In the genomic region with DNA sequence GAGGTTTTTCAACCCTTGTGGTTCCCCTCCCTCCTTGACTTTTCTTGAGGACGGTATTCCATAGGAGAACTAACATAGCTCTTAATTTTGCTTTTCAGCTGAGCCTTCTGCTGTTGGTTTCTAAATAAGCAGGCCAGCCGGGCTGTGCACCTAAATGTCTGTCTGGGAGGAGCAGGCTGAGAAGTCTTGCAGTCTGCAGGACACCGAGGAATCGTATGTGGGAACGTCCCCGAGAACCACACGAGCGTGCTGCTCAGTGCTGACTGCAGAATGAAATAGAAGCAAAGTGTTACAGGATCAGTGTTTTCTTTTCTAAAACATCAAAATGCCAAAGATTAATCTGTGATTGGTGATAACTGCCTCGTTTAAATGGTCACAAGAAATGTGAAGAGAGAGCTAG, we compare ENCODE assay signal across 16 cellular contexts.
DNase-seq lines count a peak whose midpoint lies in the region; ATAC-seq lines count a peak whose summit lies in the region.
"Had no signal": no experiment of that assay in that cellular context is flagged by ENCODE, and none has a peak within 500 bp of the region (broad histone marks: within the 10 kb centered on the region; RNA-seq: fewer than 3 reads in every experiment).

No MANE protein-coding gene starts in this region.

- peaks cover 0 to 14% of the 10 kb centered on the region in 2 donors for H3K36me3 Mint-ChIP-seq in activated T-cell treated with anti-CD3 and anti-CD28 coated beads, Interleukin-2, amount 50 U/mL, for 72 hours (ENCODE audit: insufficient read depth in 2 of 2)
- H3K36me3 Mint-ChIP-seq in activated T-cell treated with anti-CD3 and anti-CD28 coated beads, Interleukin-2, amount 50 U/mL, for 4 hours (ENCODE audit: insufficient read depth), result peaks cover 31% of the 10 kb centered on the region
- peaks cover 62% of the 10 kb centered on the region for H3K36me3 Mint-ChIP-seq in effector memory CD8-positive, alpha-beta T cell (ENCODE audit: insufficient read depth)
- H3K36me3 Mint-ChIP-seq in stimulated activated effector memory CD8-positive, alpha-beta T cell treated with anti-CD3 and anti-CD28 coated beads, Interleukin-12 subunit alpha, Interleukin-12 subunit beta, amount 100 ng/mL, for 72 hours, result peaks cover 75% of the 10 kb centered on the region
- H3K36me3 Mint-ChIP-seq in activated CD4-positive, alpha-beta T cell treated with anti-CD3 and anti-CD28 coated beads, Interleukin-2, amount 10 ng/mL, durations not matched to agents 24 days and 14 days (ENCODE audit: low read depth), result peaks cover 38% of the 10 kb centered on the region

- ATAC-seq in activated T-cell treated with anti-CD3 and anti-CD28 coated beads, Interleukin-2, amount 50 U/mL, for 72 hours (replicated peaks in 1 of 2), result no peak
- ATAC-seq in activated T-cell treated with anti-CD3 and anti-CD28 coated beads, Interleukin-2, amount 50 U/mL, for 4 hours, result no peak
- ATAC-seq in effector memory CD8-positive, alpha-beta T cell (replicated peaks), result no peak
- no peak for ATAC-seq in stimulated activated effector memory CD8-positive, alpha-beta T cell treated with anti-CD3 and anti-CD28 coated beads, Interleukin-12 subunit alpha, Interleukin-12 subunit beta, amount 100 ng/mL, for 72 hours
- ATAC-seq in HG03025 (IDR thresholded peaks at IDR 0.05; ENCODE audit: low FRiP score, unreplicated experiment), result no peak

- no peak overlapping the region for H3K4me3 Mint-ChIP-seq in activated T-cell treated with anti-CD3 and anti-CD28 coated beads, Interleukin-2, amount 50 U/mL, for 72 hours
- H3K4me3 Mint-ChIP-seq in activated T-cell treated with anti-CD3 and anti-CD28 coated beads, Interleukin-2, amount 50 U/mL, for 4 hours, result no peak overlapping the region
- no peak overlapping the region for H3K4me3 Mint-ChIP-seq in effector memory CD8-positive, alpha-beta T cell
- no peak overlapping the region for H3K4me3 Mint-ChIP-seq in stimulated activated effector memory CD8-positive, alpha-beta T cell treated with anti-CD3 and anti-CD28 coated beads, Interleukin-12 subunit alpha, Interleukin-12 subunit beta, amount 100 ng/mL, for 72 hours
- no peak overlapping the region for H3K4me3 Mint-ChIP-seq in activated CD4-positive, alpha-beta T cell treated with anti-CD3 and anti-CD28 coated beads, Interleukin-2, amount 10 ng/mL, durations not matched to agents 24 days and 14 days
- H3K4me3 Mint-ChIP-seq: B cell; CD4-positive, alpha-beta T cell; CD8-positive, alpha-beta memory T cell; HFFc6 had no signal

- H3K9me3 Mint-ChIP-seq in activated T-cell treated with anti-CD3 and anti-CD28 coated beads, Interleukin-2, amount 50 U/mL, for 72 hours, result no peaks in the 10 kb centered on the region
- no peaks in the 10 kb centered on the region for H3K9me3 Mint-ChIP-seq in activated T-cell treated with anti-CD3 and anti-CD28 coated beads, Interleukin-2, amount 50 U/mL, for 4 hours
- no peaks in the 10 kb centered on the region for H3K9me3 Mint-ChIP-seq in effector memory CD8-positive, alpha-beta T cell
- H3K9me3 Mint-ChIP-seq in stimulated activated effector memory CD8-positive, alpha-beta T cell treated with anti-CD3 and anti-CD28 coated beads, Interleukin-12 subunit alpha, Interleukin-12 subunit beta, amount 100 ng/mL, for 72 hours, result no peaks in the 10 kb centered on the region
- H3K9me3 Mint-ChIP-seq in activated CD4-positive, alpha-beta T cell treated with anti-CD3 and anti-CD28 coated beads, Interleukin-2, amount 10 ng/mL, durations not matched to agents 24 days and 14 days, result no peaks in the 10 kb centered on the region
- H3K9me3 Mint-ChIP-seq: CD4-positive, alpha-beta T cell; CD8-positive, alpha-beta memory T cell; HFFc6 had no signal

- no peak for DNase-seq in activated T-cell treated with anti-CD3 and anti-CD28 coated beads, Interleukin-2, amount 50 U/mL, for 72 hours
- DNase-seq in activated T-cell treated with anti-CD3 and anti-CD28 coated beads, Interleukin-2, amount 50 U/mL, for 4 hours, result no peak
- no peak for DNase-seq in effector memory CD8-positive, alpha-beta T cell
- no peak for DNase-seq in stimulated activated effector memory CD8-positive, alpha-beta T cell treated with anti-CD3 and anti-CD28 coated beads, Interleukin-12 subunit alpha, Interleukin-12 subunit beta, amount 100 ng/mL, for 72 hours (ENCODE audit: low spot score in 2 of 2)
- no peak for DNase-seq in CD1c-positive myeloid dendritic cell (ENCODE audit: extremely low spot score)
- DNase-seq in activated CD4-positive, alpha-beta T cell treated with anti-CD3 and anti-CD28 coated beads, Interleukin-2, amount 10 ng/mL, durations not matched to agents 24 days and 14 days, result no peak
- DNase-seq: Calu3; CD4-positive, alpha-beta T cell; CD8-positive, alpha-beta memory T cell; DMS53; DMS79 treated with DMSO at 0.1 percent for 48 hours; GF-D8; GOT3; HFFc6 had no signal

- no peaks in the 10 kb centered on the region for H3K27me3 Mint-ChIP-seq in activated T-cell treated with anti-CD3 and anti-CD28 coated beads, Interleukin-2, amount 50 U/mL, for 72 hours (ENCODE audit: low read depth)
- H3K27me3 Mint-ChIP-seq in activated T-cell treated with anti-CD3 and anti-CD28 coated beads, Interleukin-2, amount 50 U/mL, for 4 hours (ENCODE audit: low read depth), result no peaks in the 10 kb centered on the region
- H3K27me3 Mint-ChIP-seq in effector memory CD8-positive, alpha-beta T cell, result no peaks in the 10 kb centered on the region
- H3K27me3 Mint-ChIP-seq in activated CD4-positive, alpha-beta T cell treated with anti-CD3 and anti-CD28 coated beads, Interleukin-2, amount 10 ng/mL, durations not matched to agents 24 days and 14 days, result no peaks in the 10 kb centered on the region
- H3K27me3 Mint-ChIP-seq: B cell; CD4-positive, alpha-beta T cell; CD8-positive, alpha-beta memory T cell had no signal

- intact Hi-C loops in activated CD4-positive, alpha-beta T cell treated with anti-CD3 and anti-CD28 coated beads, Interleukin-2, amount 10 ng/mL, durations not matched to agents 24 days and 14 days (cut with micrococcal nuclease), result loop anchor here (10.0 kb wide), 1 partner anchor 590 kb away; no protein-coding TSS in a partner anchor

- H3K27ac Mint-ChIP-seq in activated T-cell treated with anti-CD3 and anti-CD28 coated beads, Interleukin-2, amount 50 U/mL, for 72 hours, result peak overlapping the region; percentile 80
- H3K27ac Mint-ChIP-seq in effector memory CD8-positive, alpha-beta T cell, result peak overlapping the region; percentile 27 to 35
- peak overlapping the region; percentile 61 for H3K27ac Mint-ChIP-seq in stimulated activated effector memory CD8-positive, alpha-beta T cell treated with anti-CD3 and anti-CD28 coated beads, Interleukin-12 subunit alpha, Interleukin-12 subunit beta, amount 100 ng/mL, for 72 hours
- no peak overlapping the region for H3K27ac Mint-ChIP-seq in activated CD4-positive, alpha-beta T cell treated with anti-CD3 and anti-CD28 coated beads, Interleukin-2, amount 10 ng/mL, durations not matched to agents 24 days and 14 days
- H3K27ac Mint-ChIP-seq: B cell; CD4-positive, alpha-beta T cell; HFFc6 had no signal

- H3K4me1 Mint-ChIP-seq in activated T-cell treated with anti-CD3 and anti-CD28 coated beads, Interleukin-2, amount 50 U/mL, for 72 hours (ENCODE audit: low read depth), result peaks cover 5% of the 10 kb centered on the region
- no peaks in the 10 kb centered on the region for H3K4me1 Mint-ChIP-seq in activated T-cell treated with anti-CD3 and anti-CD28 coated beads, Interleukin-2, amount 50 U/mL, for 4 hours (ENCODE audit: low read depth)
- H3K4me1 Mint-ChIP-seq in effector memory CD8-positive, alpha-beta T cell (ENCODE audit: low read depth in 2 of 2), result peaks cover 0 to 3% of the 10 kb centered on the region in 2 donors
- peaks cover 10% of the 10 kb centered on the region for H3K4me1 Mint-ChIP-seq in stimulated activated effector memory CD8-positive, alpha-beta T cell treated with anti-CD3 and anti-CD28 coated beads, Interleukin-12 subunit alpha, Interleukin-12 subunit beta, amount 100 ng/mL, for 72 hours
- H3K4me1 Mint-ChIP-seq in activated CD4-positive, alpha-beta T cell treated with anti-CD3 and anti-CD28 coated beads, Interleukin-2, amount 10 ng/mL, durations not matched to agents 24 days and 14 days, result peaks cover 3% of the 10 kb centered on the region
- H3K4me1 Mint-ChIP-seq: B cell; CD8-positive, alpha-beta memory T cell had no signal
